22 cellular contexts compared by ENCODE assay signal in the genomic region with DNA sequence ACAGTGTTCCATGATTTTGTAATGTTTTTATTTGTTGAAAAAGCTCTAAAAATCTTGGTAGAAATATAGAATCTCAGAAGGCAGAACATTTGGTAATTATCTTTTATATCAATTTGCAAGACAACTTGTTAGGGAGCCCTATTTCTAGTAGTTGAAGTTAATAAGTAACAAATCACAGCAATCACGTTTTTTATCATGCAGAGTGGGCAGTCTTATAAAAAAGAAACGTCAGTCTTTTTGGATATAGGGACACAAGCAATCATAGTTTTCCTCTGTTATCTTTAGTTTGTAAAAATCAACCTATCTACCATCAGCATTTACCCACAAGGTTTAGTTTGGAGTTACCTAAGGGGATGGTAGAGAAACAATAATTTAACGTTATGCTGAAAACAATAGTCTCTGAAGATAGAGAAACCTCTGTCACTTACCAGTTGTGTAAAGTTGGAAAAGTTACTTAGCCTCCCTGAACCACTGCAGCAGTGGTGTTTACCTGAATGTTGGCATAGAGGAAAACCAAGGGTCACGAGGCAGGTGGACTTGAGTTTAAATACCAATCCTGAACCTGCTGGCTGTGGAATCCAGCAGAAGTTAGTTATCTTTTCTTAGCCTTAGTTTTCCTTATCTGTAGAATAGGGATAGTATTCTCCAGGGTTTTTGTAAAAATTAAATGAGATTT.
DNase-seq lines count a peak whose midpoint lies in the region; ATAC-seq and TF ChIP-seq lines count a peak whose summit lies in the region.
"Had no signal": no experiment of that assay in that cellular context is flagged by ENCODE, and none has a peak within 500 bp of the region (broad histone marks: within the 10 kb centered on the region; RNA-seq: fewer than 3 reads in every experiment).

No MANE protein-coding gene starts in this region.

- H3K9me3 Mint-ChIP-seq in activated CD4-positive, alpha-beta T cell treated with anti-CD3 and anti-CD28 coated beads, Interleukin-2, amount 10 ng/mL, durations not matched to agents 7 days and 5 days: peaks cover 9% of the 10 kb centered on the region

- CTCF ChIA-PET in HCT116 (lab: Charles Lee) (no interaction called here), Panc1 (lab: Charles Lee) (no interaction called here)
- CTCF ChIA-PET in activated CD4-positive, alpha-beta T cell treated with anti-CD3 and anti-CD28 coated beads, Interleukin-2, amount 10 ng/mL, durations not matched to agents 7 days and 5 days (lab: Charles Lee): no interaction called here

- DNase-seq in HCT116 (ENCODE audit: low read depth, low spot score) (no peak), Panc1 (ENCODE audit: low read depth, low spot score) (no peak), mucosa of gallbladder (ENCODE audit: low spot score) (no peak), EL (no peak)
- no peak for DNase-seq in activated CD4-positive, alpha-beta T cell treated with anti-CD3 and anti-CD28 coated beads, Interleukin-2, amount 10 ng/mL, durations not matched to agents 7 days and 5 days
- DNase-seq: Calu3; CD4-positive, alpha-beta memory T cell; DMS153; GDM1; KG1; NCI-H1105; NCI-H2029 treated with DMSO at 0.1 percent for 48 hours; NCI-H226; NCI-H510A treated with DMSO at 0.1 percent for 48 hours; NCI-H774; NK-92 treated with Interleukin-12 subunit alpha and Interleukin-12 subunit beta, amount 100 ng/mL, for 24 hours; SJCRH30; T-helper 1 cell had no signal

- RAD21 ChIA-PET in HCT116 (lab: Charles Lee; ENCODE audit: low non-redundant PET in 1 of 2, low total read pairs in 2 of 2, uncharacterized antibody in 2 of 2, unreplicated experiment in 2 of 2): no interaction called here

- intact Hi-C loops in HCT116 (cut with micrococcal nuclease): no loop called here
- intact Hi-C loops in Panc1 (cut with micrococcal nuclease; ENCODE audit: unreplicated experiment): no loop called here

- 0 out of 2 replicates have a peak overlapping the region, but pooled peaks have one; percentile 7 for H3K9ac ChIP-seq in HCT116 (ENCODE audit: low read length)
- H3K9ac ChIP-seq in liver (ENCODE audit: low read depth in 1 of 2, low read length in 2 of 2): peak overlapping the region in 1 of 2 donors; percentile 42
- H3K9ac ChIP-seq: BLaER1 treated with 17β-estradiol and CSF1 and Interleukin-3, amounts not matched to agents 10 nM and 100 nM had no signal

- no peak for TF ChIP-seq POLR2A in HCT116 (IDR thresholded peaks at IDR 0.05; ENCODE audit: borderline replicate concordance, extremely low read depth, insufficient read depth, insufficient read length)

- ATAC-seq in HCT116 (no peak), Panc1 (no peak), HG03097 (IDR thresholded peaks at IDR 0.05; ENCODE audit: low FRiP score, unreplicated experiment) (no peak)

- TF ChIP-seq CTCF in HCT116 (IDR thresholded peaks at IDR 0.05 in 2 of 3, conservative IDR thresholded peaks at IDR 0.05 in 1 of 3; ENCODE audit: borderline replicate concordance in 1 of 3, insufficient read depth in 1 of 3, low read depth in 2 of 3, low read length in 2 of 3) (no peak), Panc1 (IDR thresholded peaks at IDR 0.05) (no peak), liver (IDR thresholded peaks at IDR 0.05; ENCODE audit: low read depth, low read length, missing input control) (no peak)

- 41% methylated on average over 4 of the region's 4 CpGs for WGBS in liver

- H3K27me3 ChIP-seq in HCT116 (ENCODE audit: insufficient read depth, low read length) (no peaks in the 10 kb centered on the region), Panc1 (ENCODE audit: control insufficient read depth, insufficient read depth, low read length) (no peaks in the 10 kb centered on the region), liver (ENCODE audit: control insufficient read depth in 4 of 4, insufficient read depth in 4 of 4, low read length in 3 of 4) (no peaks in the 10 kb centered on the region)
- H3K27me3 ChIP-seq: BLaER1 treated with 17β-estradiol and CSF1 and Interleukin-3, amounts not matched to agents 10 nM and 100 nM; SJCRH30 had no signal

- POLR2A ChIA-PET in HCT116 (lab: Charles Lee): no interaction called here
- POLR2A ChIA-PET in Panc1 (lab: Charles Lee): no interaction called here
- POLR2A ChIA-PET in activated CD4-positive, alpha-beta T cell treated with anti-CD3 and anti-CD28 coated beads, Interleukin-2, amount 10 ng/mL, durations not matched to agents 7 days and 5 days (lab: Charles Lee): no interaction called here

- H3K9me2 ChIP-seq in HCT116 (ENCODE audit: insufficient read depth): no peaks in the 10 kb centered on the region

- no peak overlapping the region for H3K27ac Mint-ChIP-seq in activated CD4-positive, alpha-beta T cell treated with anti-CD3 and anti-CD28 coated beads, Interleukin-2, amount 10 ng/mL, durations not matched to agents 7 days and 5 days
- H3K27ac Mint-ChIP-seq: CD4-positive, alpha-beta memory T cell had no signal

- no peaks in the 10 kb centered on the region; a peak in 1 of 4 replicates for H3K9me3 ChIP-seq in HCT116 (ENCODE audit: control insufficient read depth in 1 of 2, insufficient read depth in 1 of 2, low read depth in 1 of 2, low read length in 2 of 2)
- no peaks in the 10 kb centered on the region for H3K9me3 ChIP-seq in Panc1 (ENCODE audit: control insufficient read depth, insufficient read depth, low read depth, low read length)
- H3K9me3 ChIP-seq in liver (ENCODE audit: control insufficient read depth in 4 of 4, low read length in 3 of 4): no peaks in the 10 kb centered on the region
- H3K9me3 ChIP-seq: HAP-1, SJCRH30 had no signal

- H4K20me1 ChIP-seq in HCT116 (ENCODE audit: insufficient read depth): no peaks in the 10 kb centered on the region
- H4K20me1 ChIP-seq: BLaER1 treated with 17β-estradiol and CSF1 and Interleukin-3, amounts not matched to agents 10 nM and 100 nM had no signal

- H3K4me1 Mint-ChIP-seq in activated CD4-positive, alpha-beta T cell treated with anti-CD3 and anti-CD28 coated beads, Interleukin-2, amount 10 ng/mL, durations not matched to agents 7 days and 5 days: peaks cover 30% of the 10 kb centered on the region

- H3K4me3 Mint-ChIP-seq in activated CD4-positive, alpha-beta T cell treated with anti-CD3 and anti-CD28 coated beads, Interleukin-2, amount 10 ng/mL, durations not matched to agents 7 days and 5 days: no peak overlapping the region
- H3K4me3 Mint-ChIP-seq: CD4-positive, alpha-beta memory T cell had no signal

- no TSS peak for BruUV-seq in HCT116 (replicated peaks; lab: Mats Ljungman, UMichigan)
- BruUV-seq in Panc1 (replicated peaks; lab: Mats Ljungman, UMichigan): no TSS peak

- peaks cover 6% of the 10 kb centered on the region for H3K36me3 Mint-ChIP-seq in activated CD4-positive, alpha-beta T cell treated with anti-CD3 and anti-CD28 coated beads, Interleukin-2, amount 10 ng/mL, durations not matched to agents 7 days and 5 days (ENCODE audit: low read depth)

- H3K36me3 ChIP-seq in HCT116 (ENCODE audit: control insufficient read depth in 1 of 2, insufficient read depth in 2 of 2, low read length in 2 of 2) (no peaks in the 10 kb centered on the region), Panc1 (ENCODE audit: control insufficient read depth, insufficient read depth, low read length) (no peaks in the 10 kb centered on the region), liver (ENCODE audit: control insufficient read depth in 4 of 4, insufficient read depth in 3 of 4, low read depth in 1 of 4, low read length in 3 of 4) (no peaks in the 10 kb centered on the region)
- H3K36me3 ChIP-seq: BLaER1 treated with 17β-estradiol and CSF1 and Interleukin-3, amounts not matched to agents 10 nM and 100 nM; HAP-1; SJCRH30 had no signal

- H2AFZ ChIP-seq in HCT116 (ENCODE audit: low read depth, low read length, poor library complexity, severe bottlenecking): no peak overlapping the region

- no peaks in the 10 kb centered on the region for H3K79me2 ChIP-seq in HCT116 (ENCODE audit: insufficient read depth, low read length)

- in situ Hi-C loops in Panc1 (cut with HindIII; ENCODE audit: low pct_unique_long_range_greater_than_20kb, low sequenced_read_pairs): no loop called here

- H3K27me3 Mint-ChIP-seq in activated CD4-positive, alpha-beta T cell treated with anti-CD3 and anti-CD28 coated beads, Interleukin-2, amount 10 ng/mL, durations not matched to agents 7 days and 5 days: no peaks in the 10 kb centered on the region
- H3K27me3 Mint-ChIP-seq: CD4-positive, alpha-beta memory T cell had no signal

- peaks cover 68% of the 10 kb centered on the region in 2 experiments for H3K4me1 ChIP-seq in HCT116 (ENCODE audit: control insufficient read depth in 1 of 2, insufficient read depth in 2 of 2, low read length in 2 of 2)
- H3K4me1 ChIP-seq in Panc1 (ENCODE audit: control insufficient read depth, insufficient read depth, low read length): peaks cover 61% of the 10 kb centered on the region
- H3K4me1 ChIP-seq in liver (ENCODE audit: control insufficient read depth in 4 of 4, insufficient read depth in 4 of 4, low read length in 3 of 4): peaks cover 0 to 11% (median 1%) of the 10 kb centered on the region in 4 donors
- H3K4me1 ChIP-seq: HAP-1 had no signal

- H3K27ac ChIP-seq in HCT116 (ENCODE audit: low read depth, low read length) (peak overlapping the region; percentile 98), Panc1 (ENCODE audit: low read length) (peak overlapping the region; percentile 100), liver (ENCODE audit: low read depth in 1 of 2, low read length in 2 of 2) (no peak overlapping the region)
- H3K27ac ChIP-seq: BLaER1 treated with 17β-estradiol and CSF1 and Interleukin-3, amounts not matched to agents 10 nM and 100 nM had no signal

- TF ChIP-seq RAD21 in HCT116 (IDR thresholded peaks at IDR 0.05; ENCODE audit: low read depth) (no peak), liver (IDR thresholded peaks at IDR 0.05) (no peak)

- peak overlapping the region; percentile 33 for H3K4me2 ChIP-seq in HCT116 (ENCODE audit: low read length)

- H3K4me3 ChIP-seq in HCT116 (replicated peaks in 1 of 2; ENCODE audit: low read depth in 1 of 2, low read length in 2 of 2): no peak overlapping the region
- no peak overlapping the region for H3K4me3 ChIP-seq in Panc1 (ENCODE audit: low read depth in 2 of 2, low read length in 2 of 2)
- no peak overlapping the region for H3K4me3 ChIP-seq in liver (ENCODE audit: low read depth in 1 of 3, low read length in 3 of 3)
- H3K4me3 ChIP-seq: BLaER1 treated with 17β-estradiol and CSF1 and Interleukin-3, amounts not matched to agents 10 nM and 100 nM; HAP-1; SJCRH30 had no signal

TF ChIP-seq in HCT116, 20 proteins besides CTCF, POLR2A, EP300 and RAD21 (continues in another document):
- TF ChIP-seq ZNF274 (IDR thresholded peaks at IDR 0.05; ENCODE audit: low read depth, low read length) (no peak), SIN3A (IDR thresholded peaks at IDR 0.05; ENCODE audit: low read depth) (no peak), POLR2AphosphoS5 (IDR thresholded peaks at IDR 0.05; ENCODE audit: low read depth, low read length) (no peak)

TF ChIP-seq in liver, 16 proteins besides CTCF, POLR2A, EP300 and RAD21:
- TF ChIP-seq RXRA (IDR thresholded peaks at IDR 0.05) (peak; percentile 37 to 65), HNF4A (conservative IDR thresholded peaks at IDR 0.05) (peak; percentile 19 to 48), TAF1 (conservative IDR thresholded peaks at IDR 0.05) (no peak), SP1 (IDR thresholded peaks at IDR 0.05) (peak; percentile 51)

Comparison
In these comparisons a context has a peak if more than half of its experiments do, and no peak if none do; other contexts are left out.
1. H3K27ac ChIP-seq: peak in HCT116 (single experiment) and Panc1 (single experiment); none in liver (0 of 2).